ENCODE assay signal across 21 cellular contexts in genomic region chr1:36481091-36481490, GRCh38. TPM values are rescaled to one million over a fixed set of nuclear protein-coding genes. Genes with fewer than 3 reads are reported as not detected.
"Had no signal": no experiment of that assay in that cellular context is flagged by ENCODE, and none has a peak within 500 bp of the region (broad histone marks: within the 10 kb centered on the region; RNA-seq: fewer than 3 reads in every experiment).

No MANE protein-coding gene starts in this region.

- H3K27ac ChIP-seq: breast epithelium, gastrocnemius medialis, SK-N-MC had no signal

- H3K27me3 ChIP-seq: breast epithelium, gastrocnemius medialis had no signal

- H3K4me3 ChIP-seq: gastrocnemius medialis, SK-N-MC had no signal

- H3K36me3 ChIP-seq: breast epithelium, gastrocnemius medialis had no signal

- H3K27me3 Mint-ChIP-seq: activated naive CD4-positive, alpha-beta T cell treated with anti-CD3 and anti-CD28 coated beads, Interleukin-2, amount 50 U/mL, for 24 hours had no signal

- H3K4me1 ChIP-seq: breast epithelium, gastrocnemius medialis had no signal

- H3K27ac Mint-ChIP-seq: activated CD8-positive, alpha-beta T cell treated with anti-CD3 and anti-CD28 coated beads, Interleukin-2, amount 10 ng/mL, durations not matched to agents 7 days and 5 days; activated naive CD4-positive, alpha-beta T cell treated with anti-CD3 and anti-CD28 coated beads, Interleukin-2, amount 50 U/mL, for 24 hours; activated T-cell treated with anti-CD3 and anti-CD28 coated beads, Interleukin-2, amount 50 U/mL, for 24 hours; nephron had no signal

- H3K9me3 ChIP-seq: breast epithelium, gastrocnemius medialis had no signal

- H3K36me3 Mint-ChIP-seq: activated naive CD4-positive, alpha-beta T cell treated with anti-CD3 and anti-CD28 coated beads, Interleukin-2, amount 50 U/mL, for 24 hours; type B pancreatic cell had no signal

- ATAC-seq: esophagus mucosa; gastrocnemius medialis; stimulated activated naive CD8-positive, alpha-beta T cell treated with anti-CD3 and anti-CD28 coated beads, Interleukin-15, Interleukin-2, amounts not matched to agents 100 U/mL and 50 U/mL, for 24 hours had no signal

- DNase-seq: activated CD4-positive, alpha-beta T cell treated with anti-CD3 and anti-CD28 coated beads, Interleukin-2, amount 10 ng/mL, durations not matched to agents 7 days and 5 days; activated CD4-positive, CD25-positive, alpha-beta regulatory T cell; activated CD8-positive, alpha-beta T cell treated with anti-CD3 and anti-CD28 coated beads, Interleukin-2, amount 10 ng/mL, durations not matched to agents 7 days and 5 days; activated T-cell treated with anti-CD3 and anti-CD28 coated beads, Interleukin-2, amount 50 U/mL, for 24 hours; cerebellar nuclear complex; cortex of kidney; effector CD4-positive, alpha-beta T cell; gastrocnemius medialis; head of caudate nucleus; left ventricle myocardium superior; mesenchymal stem cell; stimulated activated naive CD8-positive, alpha-beta T cell treated with anti-CD3 and anti-CD28 coated beads, Interleukin-15, Interleukin-2, amounts not matched to agents 100 U/mL and 50 U/mL, for 24 hours; T-helper 9 cell had no signal

- H3K9me3 Mint-ChIP-seq: activated CD4-positive, alpha-beta T cell treated with anti-CD3 and anti-CD28 coated beads, Interleukin-2, amount 10 ng/mL, durations not matched to agents 7 days and 5 days; activated naive CD4-positive, alpha-beta T cell treated with anti-CD3 and anti-CD28 coated beads, Interleukin-2, amount 50 U/mL, for 24 hours; activated T-cell treated with anti-CD3 and anti-CD28 coated beads, Interleukin-2, amount 50 U/mL, for 24 hours; activated T-helper 2 cell treated with anti-CD3 and anti-CD28 coated beads, Interferon-gamma antibody, Interleukin-2, Interleukin-4, amounts not matched to agents 10 μg/mL and 5 μg/mL and 100 μg/mL, durations not matched to agents 14 hours and 24 hours and 36 hours; nephron; type B pancreatic cell had no signal

- H3K4me3 Mint-ChIP-seq: activated CD4-positive, alpha-beta T cell treated with anti-CD3 and anti-CD28 coated beads, Interleukin-2, amount 10 ng/mL, durations not matched to agents 7 days and 5 days; activated CD8-positive, alpha-beta T cell treated with anti-CD3 and anti-CD28 coated beads, Interleukin-2, amount 10 ng/mL, durations not matched to agents 7 days and 5 days; activated T-cell treated with anti-CD3 and anti-CD28 coated beads, Interleukin-2, amount 50 U/mL, for 24 hours; nephron had no signal

RNA-seq across cellular contexts. Expression of gene CSF3R, which starts 1.6 kb away (rescaled TPM):
- total RNA-seq: kidney epithelial cell had no signal
